ENCODE assay signal across 24 cellular contexts in genomic region chr6:96841241-96841824, GRCh38. TPM values are rescaled to one million over a fixed set of nuclear protein-coding genes. Genes with fewer than 3 reads are reported as not detected.
DNase-seq lines count a peak whose midpoint lies in the region; ATAC-seq and TF ChIP-seq lines count a peak whose summit lies in the region.
"Had no signal": no experiment of that assay in that cellular context is flagged by ENCODE, and none has a peak within 500 bp of the region (broad histone marks: within the 10 kb centered on the region; RNA-seq: fewer than 3 reads in every experiment).

No MANE protein-coding gene starts in this region.

- CTCF ChIA-PET in HEK293 (lab: Yijun Ruan, JAX), result no interaction called here

- POLR2A ChIA-PET in HEK293 (lab: Yijun Ruan, JAX), result interaction anchor here (0.6 kb wide), 1 partner anchor 19 kb away, joined by 6 read pairs; no protein-coding TSS in a partner anchor

- H3K36me3 ChIP-seq in HEK293 (ENCODE audit: control insufficient read depth in 2 of 2, insufficient read depth in 1 of 2, low read length in 2 of 2), result no peaks in the 10 kb centered on the region

- no peaks in the 10 kb centered on the region for H3K9me3 ChIP-seq in HEK293 (ENCODE audit: control insufficient read depth, insufficient read depth, low read depth, low read length)
- H3K9me3 ChIP-seq: SK-N-SH had no signal

- DNase-seq in EH (ENCODE audit: low read depth) (peak; percentile 16), amniotic epithelial cell (ENCODE audit: low read depth) (peak; percentile 37), renal cortical epithelial cell (ENCODE audit: low read depth) (peak; percentile 29), GM03348 (ENCODE audit: low spot score) (no peak), medulla oblongata (ENCODE audit: extremely low spot score) (no peak)
- DNase-seq: 8988T; AML-193; C1 segment of cervical spinal cord; CD8-positive, alpha-beta T cell; DND-41; H9; IMR-90; NCI-H1105; NCI-H146; NCI-H2029 treated with DMSO at 0.1 percent for 48 hours; NCI-H2171; NCI-H345; NCI-H524 treated with DMSO at 0.1 percent for 48 hours; SHP77; SK-N-SH had no signal

- ATAC-seq in GM19324 (IDR thresholded peaks at IDR 0.05; ENCODE audit: low FRiP score, unreplicated experiment) (no peak), GM18519 (IDR thresholded peaks at IDR 0.05; ENCODE audit: low FRiP score, unreplicated experiment) (no peak)
- ATAC-seq: CD8-positive, alpha-beta T cell had no signal

- no peak for TF ChIP-seq CTCF in HEK293 (tag by site-specific recombination; IDR thresholded peaks at IDR 0.05)

- no peaks in the 10 kb centered on the region; the same call in 1 of the 2 replicates for H3K4me1 ChIP-seq in HEK293 (ENCODE audit: control insufficient read depth, insufficient read depth, low read length)

- H3K4me3 ChIP-seq in HEK293 (ENCODE audit: low read depth, low read length), result no peak overlapping the region

- H3K27ac ChIP-seq in HEK293 (ENCODE audit: extremely low read depth, low read depth, low read length), result no peak overlapping the region
- H3K27ac ChIP-seq: KMS-11 had no signal

TF ChIP-seq in HEK293, 187 proteins besides CTCF, POLR2A, EP300 and RAD21:
- TF ChIP-seq ZIC2 (tag by site-specific recombination; IDR thresholded peaks at IDR 0.05) (peak; percentile 35; the same call in 1 of the 2 replicates), ZNF354C (tag by site-specific recombination; IDR thresholded peaks at IDR 0.05; ENCODE audit: borderline replicate concordance, low read depth) (no peak), ZNF366 (tag by site-specific recombination; conservative IDR thresholded peaks at IDR 0.05) (peak; percentile 30; the same call in 1 of the 2 replicates), FEZF1 (tag by site-specific recombination; IDR thresholded peaks at IDR 0.05) (peak; percentile 77), ZBTB20 (tag by site-specific recombination; IDR thresholded peaks at IDR 0.05) (peak; percentile 54), KLF10 (tag by site-specific recombination; IDR thresholded peaks at IDR 0.05) (0 out of 2 replicates have a peak, but pooled peaks have one; percentile 16), TRIM28 (IDR thresholded peaks at IDR 0.05; ENCODE audit: borderline replicate concordance, low read length) (peak; percentile 87), ZNF350 (tag by site-specific recombination; IDR thresholded peaks at IDR 0.05) (no peak), PRDM1 (tag by site-specific recombination; IDR thresholded peaks at IDR 0.05) (no peak), ZNF391 (tag by site-specific recombination; IDR thresholded peaks at IDR 0.05; ENCODE audit: borderline replicate concordance, low read depth) (no peak), SP7 (tag by site-specific recombination; IDR thresholded peaks at IDR 0.05) (peak; percentile 88), IKZF3 (tag by site-specific recombination; IDR thresholded peaks at IDR 0.05) (peak; percentile 47), SCRT2 (tag by site-specific recombination; IDR thresholded peaks at IDR 0.05) (no peak), ZNF18 (tag by site-specific recombination; IDR thresholded peaks at IDR 0.05) (peak; percentile 22; the same call in 1 of the 2 replicates), PRDM4 (tag by site-specific recombination; IDR thresholded peaks at IDR 0.05) (0 out of 2 replicates have a peak, but pooled peaks have one; percentile 38), ZNF426 (tag by site-specific recombination; IDR thresholded peaks at IDR 0.05) (no peak), ZSCAN30 (tag by site-specific recombination; IDR thresholded peaks at IDR 0.05) (0 out of 2 replicates have a peak, but pooled peaks have one; percentile 5)
- TF ChIP-seq, protein P1, sequence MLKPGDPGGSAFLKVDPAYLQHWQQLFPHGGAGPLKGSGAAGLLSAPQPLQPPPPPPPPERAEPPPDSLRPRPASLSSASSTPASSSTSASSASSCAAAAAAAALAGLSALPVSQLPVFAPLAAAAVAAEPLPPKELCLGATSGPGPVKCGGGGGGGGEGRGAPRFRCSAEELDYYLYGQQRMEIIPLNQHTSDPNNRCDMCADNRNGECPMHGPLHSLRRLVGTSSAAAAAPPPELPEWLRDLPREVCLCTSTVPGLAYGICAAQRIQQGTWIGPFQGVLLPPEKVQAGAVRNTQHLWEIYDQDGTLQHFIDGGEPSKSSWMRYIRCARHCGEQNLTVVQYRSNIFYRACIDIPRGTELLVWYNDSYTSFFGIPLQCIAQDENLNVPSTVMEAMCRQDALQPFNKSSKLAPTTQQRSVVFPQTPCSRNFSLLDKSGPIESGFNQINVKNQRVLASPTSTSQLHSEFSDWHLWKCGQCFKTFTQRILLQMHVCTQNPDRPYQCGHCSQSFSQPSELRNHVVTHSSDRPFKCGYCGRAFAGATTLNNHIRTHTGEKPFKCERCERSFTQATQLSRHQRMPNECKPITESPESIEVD (tag by site-specific recombination; IDR thresholded peaks at IDR 0.05), result peak; percentile 82
- TF ChIP-seq, protein P2, sequence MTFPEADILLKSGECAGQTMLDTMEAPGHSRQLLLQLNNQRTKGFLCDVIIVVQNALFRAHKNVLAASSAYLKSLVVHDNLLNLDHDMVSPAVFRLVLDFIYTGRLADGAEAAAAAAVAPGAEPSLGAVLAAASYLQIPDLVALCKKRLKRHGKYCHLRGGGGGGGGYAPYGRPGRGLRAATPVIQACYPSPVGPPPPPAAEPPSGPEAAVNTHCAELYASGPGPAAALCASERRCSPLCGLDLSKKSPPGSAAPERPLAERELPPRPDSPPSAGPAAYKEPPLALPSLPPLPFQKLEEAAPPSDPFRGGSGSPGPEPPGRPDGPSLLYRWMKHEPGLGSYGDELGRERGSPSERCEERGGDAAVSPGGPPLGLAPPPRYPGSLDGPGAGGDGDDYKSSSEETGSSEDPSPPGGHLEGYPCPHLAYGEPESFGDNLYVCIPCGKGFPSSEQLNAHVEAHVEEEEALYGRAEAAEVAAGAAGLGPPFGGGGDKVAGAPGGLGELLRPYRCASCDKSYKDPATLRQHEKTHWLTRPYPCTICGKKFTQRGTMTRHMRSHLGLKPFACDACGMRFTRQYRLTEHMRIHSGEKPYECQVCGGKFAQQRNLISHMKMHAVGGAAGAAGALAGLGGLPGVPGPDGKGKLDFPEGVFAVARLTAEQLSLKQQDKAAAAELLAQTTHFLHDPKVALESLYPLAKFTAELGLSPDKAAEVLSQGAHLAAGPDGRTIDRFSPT (tag by site-specific recombination; IDR thresholded peaks at IDR 0.05), result 0 out of 2 replicates have a peak, but pooled peaks have one; percentile 50

RNA-seq across cellular contexts. Expression of gene GPR63, which starts 4.1 kb away (rescaled TPM):
- 1.2 and 1.9 TPM in 2 replicates for total RNA-seq in renal cortical epithelial cell
- total RNA-seq: CD8-positive, alpha-beta T cell had no signal

RNA-seq across cellular contexts. Expression of gene NDUFAF4, which starts 56.4 kb away (rescaled TPM):
- total RNA-seq in renal cortical epithelial cell, result 19.7 and 20.0 TPM in 2 replicates

Comparison
In these comparisons a context has a peak if more than half of its experiments do, and no peak if none do; other contexts are left out.
1. DNase-seq: peak in EH (single experiment), amniotic epithelial cell (single experiment) and renal cortical epithelial cell (single experiment); none in GM03348 (single experiment) and medulla oblongata (single experiment).